In the genomic region with DNA sequence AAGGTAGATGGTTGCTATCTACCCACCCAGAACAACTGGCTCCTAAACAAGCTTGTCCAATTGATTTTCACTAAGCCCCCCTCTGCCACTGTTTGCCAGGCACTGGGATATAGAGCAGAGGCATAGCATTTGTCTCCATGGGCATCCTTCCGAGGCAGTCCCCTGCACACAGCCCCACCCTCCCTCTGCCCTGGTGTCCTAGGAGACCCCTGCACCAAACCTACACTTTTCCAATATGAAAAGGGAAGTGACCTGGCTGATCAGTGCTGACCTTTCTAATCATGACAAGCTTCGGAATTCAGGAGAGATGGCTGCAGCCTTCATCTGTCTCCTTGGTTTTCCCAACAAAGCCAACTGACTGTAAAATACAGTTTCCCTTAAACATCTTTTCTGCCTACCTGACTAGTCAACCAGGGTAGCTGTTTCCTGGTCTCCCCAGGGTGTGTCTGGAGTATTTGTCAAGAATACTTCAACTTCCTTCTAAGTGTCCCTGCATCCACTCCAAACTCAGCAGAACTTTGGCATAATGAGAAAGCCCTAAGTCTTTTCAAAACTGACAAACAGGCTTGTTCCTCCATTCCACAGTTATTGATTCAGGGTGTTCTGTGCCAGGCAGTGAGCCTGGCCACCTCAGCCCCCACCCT, we compare ENCODE assay signal across 25 cellular contexts. TPM values are rescaled to one million over a fixed set of nuclear protein-coding genes. Genes with fewer than 3 reads are reported as not detected.
"Had no signal": no experiment of that assay in that cellular context is flagged by ENCODE, and none has a peak within 500 bp of the region (broad histone marks: within the 10 kb centered on the region; RNA-seq: fewer than 3 reads in every experiment).

No MANE protein-coding gene starts in this region.

- H2AFZ ChIP-seq: hepatocyte had no signal

- H3K4me2 ChIP-seq: hepatocyte had no signal

- H3K4me3 ChIP-seq: body of pancreas, hepatocyte, prostate gland, right atrium auricular region, transverse colon had no signal

- H3K36me3 ChIP-seq: prostate gland, right atrium auricular region, transverse colon had no signal

- H3K27ac ChIP-seq: body of pancreas, hepatocyte, prostate gland, right atrium auricular region, transverse colon had no signal

- H3K79me2 ChIP-seq: hepatocyte had no signal

- DNase-seq: activated CD4-positive, alpha-beta T cell treated with anti-CD3 and anti-CD28 coated beads, Interleukin-2, amount 50 U/mL, for 1 hour; activated CD4-positive, CD25-positive, alpha-beta regulatory T cell treated with anti-CD3 and anti-CD28 coated beads, Interleukin-2, amount 50 U/mL, for 72 hours; activated naive CD4-positive, alpha-beta T cell; activated naive CD8-positive, alpha-beta T cell treated with anti-CD3 and anti-CD28 coated beads, Interleukin-2, amount 10 ng/mL, durations not matched to agents 7 days and 5 days; amygdala; body of pancreas; caudate nucleus; nephron progenitor cell; occipital lobe; stimulated activated CD4-positive, alpha-beta T cell treated with anti-CD3 and anti-CD28 coated beads, Interleukin-12 subunit alpha, Interleukin-12 subunit beta, amount 100 ng/mL, for 4 hours; stimulated activated CD4-positive, alpha-beta T cell treated with anti-CD3 and anti-CD28 coated beads, Interleukin-1b, Interleukin-23, amount 100 ng/mL, for 48 hours; stimulated activated CD8-positive, alpha-beta memory T cell treated with anti-CD3 and anti-CD28 coated beads, Interleukin-4, amount 100 ng/mL, for 48 hours; stimulated activated naive CD8-positive, alpha-beta T cell treated with anti-CD3 and anti-CD28 coated beads, Interleukin-15, Interleukin-2, amounts not matched to agents 100 U/mL and 50 U/mL, for 24 hours; substantia nigra; T-helper 17 cell; transverse colon had no signal

- H3K4me1 ChIP-seq: body of pancreas, prostate gland, transverse colon had no signal

- H3K9me3 ChIP-seq: body of pancreas, prostate gland, right atrium auricular region, transverse colon had no signal

RNA-seq across cellular contexts. Expression of gene SLC18A3, which starts 7.6 kb away (rescaled TPM):
- total RNA-seq: activated naive CD8-positive, alpha-beta T cell treated with anti-CD3 and anti-CD28 coated beads, Interleukin-2, amount 10 ng/mL, durations not matched to agents 7 days and 5 days; activated T-helper 17 cell treated with anti-CD3 and anti-CD28 coated beads, Interleukin-2, amount 50 U/mL, for 72 hours; body of pancreas; glomerular endothelial cell; lung microvascular endothelial cell; myocyte; occipital lobe; prostate gland; right atrium auricular region; SK-MEL-5; T-helper 17 cell had no signal
- polyA plus RNA-seq: esophagus had no signal

RNA-seq across cellular contexts. Expression of gene CHAT, which starts 11.3 kb away (rescaled TPM):
- total RNA-seq: activated naive CD8-positive, alpha-beta T cell treated with anti-CD3 and anti-CD28 coated beads, Interleukin-2, amount 10 ng/mL, durations not matched to agents 7 days and 5 days; activated T-helper 17 cell treated with anti-CD3 and anti-CD28 coated beads, Interleukin-2, amount 50 U/mL, for 72 hours; glomerular endothelial cell; lung microvascular endothelial cell; myocyte; right atrium auricular region; SK-MEL-5; T-helper 17 cell had no signal
- polyA plus RNA-seq: esophagus, hepatocyte had no signal
